ENCODE assay signal across 12 cellular contexts in the genomic region with DNA sequence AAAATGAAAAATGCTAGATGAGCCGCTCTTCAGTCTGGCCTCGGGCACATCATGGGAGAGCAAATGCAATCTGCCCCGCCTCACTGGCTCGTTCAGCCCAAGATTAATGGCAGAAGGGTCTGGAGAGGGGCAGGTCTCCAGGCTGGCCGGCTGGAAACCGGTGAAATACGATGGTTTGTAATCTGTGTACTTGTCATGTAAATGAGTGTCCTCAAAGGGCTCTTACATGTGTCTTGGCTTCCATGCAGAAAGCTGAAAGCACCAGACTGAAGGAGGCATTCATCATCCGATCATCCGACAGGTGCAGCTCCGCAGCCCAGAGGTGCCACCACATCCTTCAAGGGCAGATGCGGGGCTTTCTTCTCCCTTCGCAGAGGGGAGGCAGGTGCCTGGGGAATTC.
"Had no signal": no experiment of that assay in that cellular context is flagged by ENCODE, and none has a peak within 500 bp of the region (broad histone marks: within the 10 kb centered on the region; RNA-seq: fewer than 3 reads in every experiment).

No MANE protein-coding gene starts in this region.

- ATAC-seq: left cardiac atrium; mucosa of descending colon; naive thymus-derived CD8-positive, alpha-beta T cell; right lobe of liver; stimulated activated memory B cell treated with anti-CD40 and anti-IgM and Interleukin-4, amounts not matched to agents 10 μg/mL and 1 μg/mL and 100 μg/mL, for 72 hours had no signal

- DNase-seq: activated CD4-positive, alpha-beta T cell treated with anti-CD3 and anti-CD28 coated beads, Interleukin-2, amount 50 U/mL, for 1 hour; activated naive CD4-positive, alpha-beta T cell treated with anti-CD3 and anti-CD28 coated beads, Interleukin-2, amount 50 U/mL, for 16 hours; adrenal gland; colonic mucosa; foreskin melanocyte; immature natural killer cell; left cardiac atrium; mucosa of descending colon; naive thymus-derived CD8-positive, alpha-beta T cell; occipital lobe; right lobe of liver had no signal
